Comparison of ENCODE assay signal across 12 cellular contexts in genomic region chr19:29525901-29526729, GRCh38. TPM values are rescaled to one million over a fixed set of nuclear protein-coding genes. Genes with fewer than 3 reads are reported as not detected.
A peak's percentile ranks its signal among the peaks of the same experiment; 100 is the strongest.
DNase-seq lines count a peak whose midpoint lies in the region; ATAC-seq, FAIRE-seq and TF ChIP-seq lines count a peak whose summit lies in the region.
"Had no signal": no experiment of that assay in that cellular context is flagged by ENCODE, and none has a peak within 500 bp of the region (broad histone marks: within the 10 kb centered on the region; RNA-seq: fewer than 3 reads in every experiment).

TSS of gene VSTM2B (plus strand) at chr19:29525994. CDS start at chr19:29526584, 590 bp downstream.

- no peak for DNase-seq in right cardiac atrium
- DNase-seq in right atrium auricular region (ENCODE audit: low spot score), result no peak
- DNase-seq in central memory CD8-positive, alpha-beta T cell (ENCODE audit: low spot score in 2 of 2), result no peak
- DNase-seq in naive B cell, result no peak
- peak; percentile 54 for DNase-seq in urothelium cell line (ENCODE audit: low spot score)
- no peak for DNase-seq in GM13977 (ENCODE audit: low spot score)
- DNase-seq: NCI-H2029 treated with DMSO at 0.1 percent for 48 hours had no signal

- H3K27ac ChIP-seq in right cardiac atrium (ENCODE audit: low read length) (no peak within 1 kb of the TSS), right atrium auricular region (no peak within 1 kb of the TSS)
- H3K27ac ChIP-seq: tibial nerve had no signal

- H3K27me3 ChIP-seq in right cardiac atrium (ENCODE audit: control insufficient read depth, insufficient read depth) (no peaks in the 10 kb centered on the region), right atrium auricular region (peaks cover 17 to 48% of the 10 kb centered on the region in 2 donors)

- under 1% methylated on average over 103 of the region's 104 CpGs for WGBS in right cardiac atrium

- H3K4me3 ChIP-seq in right cardiac atrium (ENCODE audit: low read length) (peak within 1 kb of the TSS; percentile 12), right atrium auricular region (peak within 1 kb of the TSS in 1 of 2 donors; percentile 34)

- H3K36me3 Mint-ChIP-seq in central memory CD8-positive, alpha-beta T cell (ENCODE audit: insufficient read depth), result peaks cover 8% of the 10 kb centered on the region
- H3K36me3 Mint-ChIP-seq in naive B cell, result peaks cover 0 to 16% of the 10 kb centered on the region in 2 donors

- H3K9me3 ChIP-seq in right cardiac atrium (ENCODE audit: control insufficient read depth, low read length), result no peaks in the 10 kb centered on the region
- no peaks in the 10 kb centered on the region for H3K9me3 ChIP-seq in right atrium auricular region

- peak; percentile 13 for FAIRE-seq in urothelium cell line (lab: Jason Lieb, UNC)

- peaks cover 22% of the 10 kb centered on the region for H3K4me1 Mint-ChIP-seq in central memory CD8-positive, alpha-beta T cell
- H3K4me1 Mint-ChIP-seq in naive B cell, result peaks cover 17 to 36% (median 27%) of the 10 kb centered on the region in 3 donors

- peak within 1 kb of the TSS; percentile 74 for H3K4me3 Mint-ChIP-seq in central memory CD8-positive, alpha-beta T cell
- peak within 1 kb of the TSS in 6 of 8 donors; percentile 20 to 71 (median 62) for H3K4me3 Mint-ChIP-seq in naive B cell

- H3K4me1 ChIP-seq in right cardiac atrium (ENCODE audit: control insufficient read depth, insufficient read depth, low read length), result peaks cover 3% of the 10 kb centered on the region
- peaks cover 0 to 57% of the 10 kb centered on the region in 2 donors for H3K4me1 ChIP-seq in right atrium auricular region

- TF ChIP-seq CTCF in right atrium auricular region (IDR thresholded peaks at IDR 0.05), result no peak
- TF ChIP-seq CTCF in GM13977 (IDR thresholded peaks at IDR 0.05; ENCODE audit: extremely low read depth, insufficient read depth, missing control alignments), result no peak

- H3K9me3 Mint-ChIP-seq in central memory CD8-positive, alpha-beta T cell, result no peaks in the 10 kb centered on the region
- H3K9me3 Mint-ChIP-seq in naive B cell, result peaks cover 0 to 6% (median 2%) of the 10 kb centered on the region in 7 donors

- H3K27me3 Mint-ChIP-seq in central memory CD8-positive, alpha-beta T cell, result peaks cover 83% of the 10 kb centered on the region
- H3K27me3 Mint-ChIP-seq in naive B cell, result peaks cover 45 to 76% (median 66%) of the 10 kb centered on the region in 3 donors

- no peak within 1 kb of the TSS for H3K27ac Mint-ChIP-seq in central memory CD8-positive, alpha-beta T cell (ENCODE audit: low read depth)
- H3K27ac Mint-ChIP-seq in naive B cell, result peak within 1 kb of the TSS in 1 of 6 donors; percentile 66

- H3K36me3 ChIP-seq in right atrium auricular region, result no peaks in the 10 kb centered on the region
- H3K36me3 ChIP-seq: tibial nerve had no signal

- intact Hi-C loops in right cardiac atrium (cut with DNase I), result loop anchor here in 3 of 4 donors (10.0 kb wide), 2 partner anchors 231 to 241 kb away; no protein-coding TSS in a partner anchor

- no peak for ATAC-seq in right cardiac atrium
- ATAC-seq in central memory CD8-positive, alpha-beta T cell (replicated peaks; ENCODE audit: extremely low read depth, poor library complexity, severe bottlenecking), result no peak
- no peak for ATAC-seq in naive B cell (ENCODE audit: low read depth in 2 of 2)
- ATAC-seq in HG03342 (IDR thresholded peaks at IDR 0.05; ENCODE audit: unreplicated experiment), result no peak
- ATAC-seq in GM19395 (IDR thresholded peaks at IDR 0.05; ENCODE audit: unreplicated experiment), result no peak

- in situ Hi-C loops in GM13977 (cut with MboI; ENCODE audit: low pct_unique_long_range_greater_than_20kb, low sequenced_read_pairs, unreplicated experiment), result no loop called here

RNA-seq across cellular contexts. Expression of gene VSTM2B, which starts in this region (rescaled TPM):
- total RNA-seq in right cardiac atrium (not detected), right atrium auricular region (not detected)
- polyA plus RNA-seq in right cardiac atrium (not detected), naive B cell (ENCODE audit: low read depth in 6 of 6) (not detected)
- total RNA-seq: liver, SK-MEL-5, tibial nerve had no signal
- polyA plus RNA-seq: liver had no signal
